Comparison of ENCODE assay signal across 8 cellular contexts in the genomic region with DNA sequence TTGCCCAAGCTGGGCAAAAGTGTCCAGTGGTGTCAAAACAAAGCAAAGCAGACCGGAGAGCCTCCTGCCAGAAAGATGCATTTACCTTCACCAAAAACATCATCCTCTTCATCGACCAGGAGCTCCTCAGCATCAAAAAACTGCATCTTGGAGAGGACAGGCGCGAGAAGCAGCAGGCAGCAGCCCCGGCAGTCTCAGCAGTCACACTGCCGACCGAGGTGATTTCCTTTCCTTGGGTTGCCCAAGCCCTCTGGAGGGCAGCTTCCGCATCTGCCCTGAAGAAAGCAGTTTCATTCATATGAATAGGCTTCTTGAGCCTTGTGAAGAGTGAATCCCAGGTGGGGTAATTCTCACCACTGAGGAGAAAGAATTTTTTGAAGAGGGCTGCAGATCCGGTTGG. TPM values are rescaled to one million over a fixed set of nuclear protein-coding genes. Genes with fewer than 3 reads are reported as not detected.
A peak's percentile ranks its signal among the peaks of the same experiment; 100 is the strongest.
DNase-seq lines count a peak whose midpoint lies in the region; ATAC-seq and TF ChIP-seq lines count a peak whose summit lies in the region.

A gene with protein sequence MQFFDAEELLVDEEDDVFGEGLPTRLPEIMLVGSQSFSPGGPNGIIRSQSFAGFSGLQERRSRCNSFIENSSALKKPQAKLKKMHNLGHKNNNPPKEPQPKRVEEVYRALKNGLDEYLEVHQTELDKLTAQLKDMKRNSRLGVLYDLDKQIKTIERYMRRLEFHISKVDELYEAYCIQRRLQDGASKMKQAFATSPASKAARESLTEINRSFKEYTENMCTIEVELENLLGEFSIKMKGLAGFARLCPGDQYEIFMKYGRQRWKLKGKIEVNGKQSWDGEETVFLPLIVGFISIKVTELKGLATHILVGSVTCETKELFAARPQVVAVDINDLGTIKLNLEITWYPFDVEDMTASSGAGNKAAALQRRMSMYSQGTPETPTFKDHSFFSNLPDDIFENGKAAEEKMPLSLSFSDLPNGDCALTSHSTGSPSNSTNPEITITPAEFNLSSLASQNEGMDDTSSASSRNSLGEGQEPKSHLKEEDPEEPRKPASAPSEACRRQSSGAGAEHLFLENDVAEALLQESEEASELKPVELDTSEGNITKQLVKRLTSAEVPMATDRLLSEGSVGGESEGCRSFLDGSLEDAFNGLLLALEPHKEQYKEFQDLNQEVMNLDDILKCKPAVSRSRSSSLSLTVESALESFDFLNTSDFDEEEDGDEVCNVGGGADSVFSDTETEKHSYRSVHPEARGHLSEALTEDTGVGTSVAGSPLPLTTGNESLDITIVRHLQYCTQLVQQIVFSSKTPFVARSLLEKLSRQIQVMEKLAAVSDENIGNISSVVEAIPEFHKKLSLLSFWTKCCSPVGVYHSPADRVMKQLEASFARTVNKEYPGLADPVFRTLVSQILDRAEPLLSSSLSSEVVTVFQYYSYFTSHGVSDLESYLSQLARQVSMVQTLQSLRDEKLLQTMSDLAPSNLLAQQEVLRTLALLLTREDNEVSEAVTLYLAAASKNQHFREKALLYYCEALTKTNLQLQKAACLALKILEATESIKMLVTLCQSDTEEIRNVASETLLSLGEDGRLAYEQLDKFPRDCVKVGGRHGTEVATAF (minus strand): TSS at position 208 of the 400 bp plus-strand sequence. CDS start 62 bp downstream, at position 146.

- peak; percentile 54 for ATAC-seq in CD8-positive, alpha-beta T cell
- peak; percentile 35 for ATAC-seq in GM21825 (IDR thresholded peaks at IDR 0.05; ENCODE audit: unreplicated experiment)

- H3K9ac ChIP-seq in OCI-LY1 (ENCODE audit: low read length): peak within 1 kb of the TSS; percentile 49; the same call in 1 of the 2 replicates

- H3K9me3 Mint-ChIP-seq in CD8-positive, alpha-beta T cell: no peaks in the 10 kb centered on the region

- peak; percentile 53 to 88 (median 75) for DNase-seq in CD8-positive, alpha-beta T cell
- DNase-seq in activated naive CD4-positive, alpha-beta T cell treated with Interleukin-2 at 50 U/mL for 16 hours: peak; percentile 69
- peak; percentile 40 for DNase-seq in medulla oblongata (ENCODE audit: extremely low spot score)
- DNase-seq in NCI-H1694 (lab: John Stamatoyannopoulos, UW): no peak
- DNase-seq in kidney glomerular epithelial cell (lab: John Stamatoyannopoulos, UW): no peak

- H3K27me3 ChIP-seq in CD8-positive, alpha-beta T cell (ENCODE audit: insufficient read depth, low read length): no peaks in the 10 kb centered on the region
- no peaks in the 10 kb centered on the region for H3K27me3 ChIP-seq in OCI-LY1 (ENCODE audit: insufficient read depth, low read length)

- CTCF ChIA-PET in CD8-positive, alpha-beta T cell (lab: Charles Lee): interaction anchor here (0.8 to 10.6 kb wide), 20 partner anchors 9 to 135 kb away, joined by 3 to 320 read pairs (median 28); no protein-coding TSS in a partner anchor

- no peaks in the 10 kb centered on the region for H3K9me2 ChIP-seq in OCI-LY1 (ENCODE audit: low read depth, low read length)

- intact Hi-C loops in CD8-positive, alpha-beta T cell (cut with DNase I, micrococcal nuclease): loop anchor here (1.0 to 10.0 kb wide), 7 partner anchors 9 to 211 kb away; no protein-coding TSS in a partner anchor

- peaks cover 50% of the 10 kb centered on the region for H3K4me1 ChIP-seq in CD8-positive, alpha-beta T cell (ENCODE audit: insufficient read depth, low read length)
- H3K4me1 ChIP-seq in OCI-LY1 (ENCODE audit: insufficient read depth, low read length, severe bottlenecking): peaks cover 89% of the 10 kb centered on the region

- H3K4me2 ChIP-seq in OCI-LY1 (ENCODE audit: low read length): peak within 1 kb of the TSS; percentile 76

- no peaks in the 10 kb centered on the region for H3F3A ChIP-seq in OCI-LY1 (ENCODE audit: insufficient read depth, low read length)

- POLR2A ChIA-PET in CD8-positive, alpha-beta T cell (lab: Charles Lee): interaction anchor here (0.7 to 15.5 kb wide), 20 partner anchors 8 to 82 kb away, joined by 3 to 404 read pairs (median 9); no protein-coding TSS in a partner anchor

- peaks cover 8% of the 10 kb centered on the region for H3K36me3 ChIP-seq in CD8-positive, alpha-beta T cell (ENCODE audit: insufficient read depth, low read length)
- no peaks in the 10 kb centered on the region for H3K36me3 ChIP-seq in OCI-LY1 (ENCODE audit: insufficient read depth, low read length)

- H3K27ac ChIP-seq in CD8-positive, alpha-beta T cell (ENCODE audit: low read depth, low read length): peak within 1 kb of the TSS; percentile 80
- H3K27ac ChIP-seq in OCI-LY1 (ENCODE audit: low read depth, low read length, poor library complexity, severe bottlenecking) (peak within 1 kb of the TSS; percentile 89), temporal lobe (ENCODE audit: low read depth, low read length) (no peak within 1 kb of the TSS)

- no peaks in the 10 kb centered on the region for H3K27me3 Mint-ChIP-seq in CD8-positive, alpha-beta T cell (ENCODE audit: low read depth)

- H3K4me3 Mint-ChIP-seq in CD8-positive, alpha-beta T cell: peak within 1 kb of the TSS; percentile 97

- H3K27ac Mint-ChIP-seq in CD8-positive, alpha-beta T cell: peak within 1 kb of the TSS; percentile 95

- no peak within 1 kb of the TSS for H2AFZ ChIP-seq in OCI-LY1 (ENCODE audit: low read length)

- no peaks in the 10 kb centered on the region for H3K9me3 ChIP-seq in CD8-positive, alpha-beta T cell (ENCODE audit: low read length)
- H3K9me3 ChIP-seq in OCI-LY1 (ENCODE audit: low read length): no peaks in the 10 kb centered on the region

- H3K4me1 Mint-ChIP-seq in CD8-positive, alpha-beta T cell (ENCODE audit: low read depth): peaks cover 61% of the 10 kb centered on the region

- H3K4me3 ChIP-seq in CD8-positive, alpha-beta T cell (ENCODE audit: low read depth, low read length): peak within 1 kb of the TSS; percentile 68
- peak within 1 kb of the TSS; percentile 56 for H3K4me3 ChIP-seq in OCI-LY1 (ENCODE audit: low read depth, low read length, poor library complexity, severe bottlenecking)

- peaks cover 53% of the 10 kb centered on the region for H3K36me3 Mint-ChIP-seq in CD8-positive, alpha-beta T cell

- H3K79me2 ChIP-seq in OCI-LY1 (ENCODE audit: insufficient read depth, low read length): no peaks in the 10 kb centered on the region

- no peaks in the 10 kb centered on the region for H4K20me1 ChIP-seq in OCI-LY1 (ENCODE audit: insufficient read depth, low read length)

- TF ChIP-seq CTCF in CD8-positive, alpha-beta T cell (IDR thresholded peaks at IDR 0.05): peak; percentile 49
- peak; percentile 37; the same call in 1 of the 2 replicates for TF ChIP-seq CTCF in OCI-LY1 (IDR thresholded peaks at IDR 0.05; ENCODE audit: low read length)

RNA-seq across cellular contexts. Expression of the gene that starts here (rescaled TPM):
- total RNA-seq in CD8-positive, alpha-beta T cell: 10 to 100 TPM; 92.5 to 93.2 TPM
- 21.4 TPM for total RNA-seq in temporal lobe

Comparison
In these comparisons a context has a peak if more than half of its experiments do, and no peak if none do; other contexts are left out.
1. DNase-seq: peak in CD8-positive, alpha-beta T cell (7 of 7), activated naive CD4-positive, alpha-beta T cell treated with Interleukin-2 at 50 U/mL for 16 hours (single experiment) and medulla oblongata (single experiment); none in NCI-H1694 (single experiment) and kidney glomerular epithelial cell (single experiment).